21 cellular contexts compared by ENCODE assay signal in genomic region chr2:207160115-207160514, GRCh38. TPM values are rescaled to one million over a fixed set of nuclear protein-coding genes. Genes with fewer than 3 reads are reported as not detected.
DNase-seq lines count a peak whose midpoint lies in the region; FAIRE-seq and TF ChIP-seq lines count a peak whose summit lies in the region.
"Had no signal": no experiment of that assay in that cellular context is flagged by ENCODE, and none has a peak within 500 bp of the region (broad histone marks: within the 10 kb centered on the region; RNA-seq: fewer than 3 reads in every experiment).

No MANE protein-coding gene starts in this region.

- no TSS peak for BruUV-seq in OCI-LY7 (replicated peaks; lab: Mats Ljungman, UMichigan)

- no peak overlapping the region for H2AFZ ChIP-seq in astrocyte (ENCODE audit: low read depth, low read length)
- no peak overlapping the region for H2AFZ ChIP-seq in OCI-LY7 (ENCODE audit: low read length)

- peaks cover 63% of the 10 kb centered on the region for H3K4me1 Mint-ChIP-seq in astrocyte (ENCODE audit: low read depth, unreplicated experiment)
- H3K4me1 Mint-ChIP-seq in glutamatergic neuron (ENCODE audit: low read depth, unreplicated experiment), result peaks cover 58% of the 10 kb centered on the region

- H3K27ac Mint-ChIP-seq in astrocyte (ENCODE audit: unreplicated experiment) (peak overlapping the region; percentile 48), glutamatergic neuron (ENCODE audit: unreplicated experiment) (peak overlapping the region; percentile 98)
- H3K27ac Mint-ChIP-seq: activated CD8-positive, alpha-beta T cell treated with anti-CD3 and anti-CD28 coated beads for 36 hours; mesothelial cell of epicardium had no signal

- H3K4me3 Mint-ChIP-seq in astrocyte (ENCODE audit: unreplicated experiment), result peak overlapping the region; percentile 98
- peak overlapping the region; percentile 92 for H3K4me3 Mint-ChIP-seq in glutamatergic neuron (ENCODE audit: unreplicated experiment)
- H3K4me3 Mint-ChIP-seq: activated CD8-positive, alpha-beta T cell treated with anti-CD3 and anti-CD28 coated beads for 36 hours; mesothelial cell of epicardium had no signal

- H3K4me3 ChIP-seq in HUES64 (ENCODE audit: low read length), result 0 out of 2 replicates have a peak overlapping the region, but pooled peaks have one; percentile 15
- H3K4me3 ChIP-seq in astrocyte (ENCODE audit: insufficient read depth, low read depth, low read length), result no peak overlapping the region
- no peak overlapping the region for H3K4me3 ChIP-seq in OCI-LY7 (ENCODE audit: low read depth, low read length, poor library complexity, severe bottlenecking)
- H3K4me3 ChIP-seq: colonic mucosa had no signal

- H4K20me1 ChIP-seq in astrocyte (ENCODE audit: insufficient read depth, low read length) (peaks cover 84% of the 10 kb centered on the region), OCI-LY7 (ENCODE audit: insufficient read depth, low read length) (no peaks in the 10 kb centered on the region)

- H3K36me3 ChIP-seq in HUES64 (ENCODE audit: insufficient read depth, low read length), result no peaks in the 10 kb centered on the region
- no peaks in the 10 kb centered on the region for H3K36me3 ChIP-seq in astrocyte (ENCODE audit: insufficient read depth, low read length)
- H3K36me3 ChIP-seq in OCI-LY7 (ENCODE audit: insufficient read depth, low read length), result no peaks in the 10 kb centered on the region
- H3K36me3 ChIP-seq: colonic mucosa had no signal

- H3K9me3 ChIP-seq in HUES64 (ENCODE audit: insufficient read depth, low read depth, low read length) (no peaks in the 10 kb centered on the region), astrocyte (ENCODE audit: insufficient read depth, low read depth, low read length) (no peaks in the 10 kb centered on the region), OCI-LY7 (ENCODE audit: low read length) (no peaks in the 10 kb centered on the region)
- H3K9me3 ChIP-seq: colonic mucosa had no signal

- H3K27me3 Mint-ChIP-seq in astrocyte (ENCODE audit: low read depth, unreplicated experiment) (no peaks in the 10 kb centered on the region), glutamatergic neuron (ENCODE audit: unreplicated experiment) (peaks cover 38% of the 10 kb centered on the region)

- H3K27me3 ChIP-seq in HUES64 (ENCODE audit: insufficient read depth, low read length), result no peaks in the 10 kb centered on the region; the same call in 1 of the 2 replicates
- H3K27me3 ChIP-seq in astrocyte (ENCODE audit: insufficient read depth, low read length), result no peaks in the 10 kb centered on the region
- H3K27me3 ChIP-seq: colonic mucosa had no signal

- H3K9ac ChIP-seq in HUES64 (ENCODE audit: low read depth, low read length) (no peak overlapping the region), astrocyte (ENCODE audit: low read length) (no peak overlapping the region)

- H3K4me2 ChIP-seq in astrocyte (ENCODE audit: low read length) (peak overlapping the region; percentile 96), OCI-LY7 (ENCODE audit: low read length) (no peak overlapping the region)

- no peak for FAIRE-seq in astrocyte (lab: Jason Lieb, UNC)
- FAIRE-seq in urothelium cell line (lab: Jason Lieb, UNC), result no peak
- FAIRE-seq: HTR-8/SVneo had no signal

- DNase-seq in astrocyte (ENCODE audit: low read depth) (peak; percentile 33), glutamatergic neuron (no peak), retina (peak; percentile 26), hippocampal formation (lab: John Stamatoyannopoulos, UW) (no peak), urothelium cell line (ENCODE audit: low spot score) (no peak), OCI-LY7 (ENCODE audit: low spot score) (no peak)
- DNase-seq in activated CD4-positive, alpha-beta T cell treated with anti-CD3 and anti-CD28 coated beads, Interleukin-2, amount 50 U/mL, for 48 hours, result no peak
- DNase-seq: activated CD8-positive, alpha-beta T cell treated with anti-CD3 and anti-CD28 coated beads for 36 hours; amygdala; colonic mucosa; H9; head of caudate nucleus; islet precursor cell; MM.1S; NCI-H187 treated with DMSO at 0.1 percent for 48 hours; NCI-H510A treated with DMSO at 0.1 percent for 48 hours; nucleus accumbens; stimulated activated CD4-positive, alpha-beta T cell treated with anti-CD3 and anti-CD28 coated beads, Interleukin-4, amount 100 ng/mL, for 24 hours had no signal

- POLR2A ChIA-PET in OCI-LY7 (lab: Charles Lee), result no interaction called here

- peaks cover 6% of the 10 kb centered on the region for H3K36me3 Mint-ChIP-seq in astrocyte (ENCODE audit: low read depth, unreplicated experiment)
- H3K36me3 Mint-ChIP-seq in glutamatergic neuron (ENCODE audit: unreplicated experiment), result peaks cover 5% of the 10 kb centered on the region
- H3K36me3 Mint-ChIP-seq: mesothelial cell of epicardium had no signal

- CTCF ChIA-PET in OCI-LY7 (lab: Charles Lee; ENCODE audit: unreplicated experiment), result interaction anchor here (0.5 kb wide), 1 partner anchor 18 kb away, joined by 3 read pairs; no protein-coding TSS in a partner anchor

- intact Hi-C loops in OCI-LY7 (cut with micrococcal nuclease; ENCODE audit: unreplicated experiment), result no loop called here

- 46% methylated on average over 6 of the region's 7 CpGs for WGBS in HUES64

- H3K9me3 Mint-ChIP-seq in astrocyte (ENCODE audit: unreplicated experiment) (no peaks in the 10 kb centered on the region), glutamatergic neuron (ENCODE audit: unreplicated experiment) (peaks cover 58% of the 10 kb centered on the region)
- H3K9me3 Mint-ChIP-seq: activated CD8-positive, alpha-beta T cell treated with anti-CD3 and anti-CD28 coated beads for 36 hours; H9; mesothelial cell of epicardium had no signal

- TF ChIP-seq CTCF in astrocyte (IDR thresholded peaks at IDR 0.05; ENCODE audit: insufficient read depth, low read depth, low read length) (no peak), glutamatergic neuron (IDR thresholded peaks at IDR 0.05; ENCODE audit: partially characterized antibody, unreplicated experiment) (no peak), OCI-LY7 (conservative IDR thresholded peaks at IDR 0.05; ENCODE audit: low read length) (no peak)

- peaks cover 100% of the 10 kb centered on the region for H3K79me2 ChIP-seq in astrocyte (ENCODE audit: insufficient read depth, low read length)
- H3K79me2 ChIP-seq in OCI-LY7 (ENCODE audit: insufficient read depth, low read depth, low read length), result no peaks in the 10 kb centered on the region

- H3K9me2 ChIP-seq in OCI-LY7 (ENCODE audit: insufficient read depth, low read length), result no peaks in the 10 kb centered on the region

- no peak overlapping the region for H3K27ac ChIP-seq in HUES64 (ENCODE audit: low read depth, low read length)
- H3K27ac ChIP-seq in astrocyte (ENCODE audit: low read depth, low read length), result no peak overlapping the region
- H3K27ac ChIP-seq in OCI-LY7 (ENCODE audit: low read depth, low read length, poor library complexity, severe bottlenecking), result no peak overlapping the region
- H3K27ac ChIP-seq: colonic mucosa had no signal

- peaks cover 61% of the 10 kb centered on the region for H3K4me1 ChIP-seq in HUES64 (ENCODE audit: insufficient read depth, low read length)
- peaks cover 54% of the 10 kb centered on the region for H3K4me1 ChIP-seq in astrocyte (ENCODE audit: insufficient read depth, low read length)
- H3K4me1 ChIP-seq in OCI-LY7 (ENCODE audit: insufficient read depth, low read length, poor library complexity, severe bottlenecking), result no peaks in the 10 kb centered on the region
- H3K4me1 ChIP-seq: colonic mucosa had no signal

RNA-seq across cellular contexts. Expression of gene KLF7, which starts 5.6 kb away (rescaled TPM):
- polyA plus RNA-seq in HUES64 (2013, experiment 1 of 2), result 11.9 TPM
- polyA plus RNA-seq in HUES64 (2013, experiment 2 of 2), result 11.3 TPM
- total RNA-seq in astrocyte (76.5 and 81.2 TPM in 2 replicates), glutamatergic neuron (ENCODE audit: unreplicated experiment) (323 TPM), OCI-LY7 (2022) (0.35 TPM in 1 of 2 replicates, not detected in the other)
- total RNA-seq in OCI-LY7 (2014; rRNA removed; shearing (Covaris generic)), result 0.08 TPM in 1 of 2 replicates, not detected in the other

Comparison
In these comparisons a context has a peak if more than half of its experiments do, and no peak if none do; other contexts are left out.
1. DNase-seq: peak in astrocyte (single experiment) and retina (single experiment); none in glutamatergic neuron (single experiment), hippocampal formation (0 of 2), urothelium cell line (single experiment), activated CD4-positive, alpha-beta T cell treated with anti-CD3 and anti-CD28 coated beads, Interleukin-2, amount 50 U/mL, for 48 hours (0 of 2) and OCI-LY7 (single experiment).
2. RNA of gene KLF7, which starts 5.6 kb away (total RNA-seq): 323 TPM in glutamatergic neuron (single experiment) and 76.5 to 81.2 TPM in astrocyte; 0.08 to 0.35 TPM in OCI-LY7; every median in the first group is over 10 times any median in the second.